ENCODE assay signal across 13 cellular contexts in the genomic region with DNA sequence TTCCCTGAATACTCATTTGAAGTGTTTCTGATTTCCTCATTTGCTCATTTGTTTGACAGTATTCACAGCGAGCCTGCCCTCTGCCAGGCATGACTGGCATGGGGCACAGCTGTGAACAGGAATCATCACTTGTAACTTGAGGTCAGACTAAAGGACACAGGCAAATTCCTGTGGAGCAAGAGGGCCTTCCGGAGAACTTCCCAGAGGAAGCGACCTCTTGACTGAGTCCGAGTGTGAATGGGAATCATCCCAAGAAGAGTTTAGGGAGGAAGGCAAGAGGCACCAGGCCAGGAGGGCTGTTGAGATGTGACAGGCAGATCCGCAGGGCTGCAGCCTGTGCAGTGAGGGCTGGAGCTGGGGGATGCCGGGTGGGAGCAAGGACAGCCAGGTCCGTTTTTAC. TPM values are rescaled to one million over a fixed set of nuclear protein-coding genes. Genes with fewer than 3 reads are reported as not detected.
DNase-seq lines count a peak whose midpoint lies in the region; ATAC-seq and TF ChIP-seq lines count a peak whose summit lies in the region.
"Had no signal": no experiment of that assay in that cellular context is flagged by ENCODE, and none has a peak within 500 bp of the region (broad histone marks: within the 10 kb centered on the region; RNA-seq: fewer than 3 reads in every experiment).

No MANE protein-coding gene starts in this region.

- H2BK15ac ChIP-seq in IMR-90 (ENCODE audit: low read depth, low read length), result peak overlapping the region; percentile 75; the same call in 2 of the 3 replicates

- peak overlapping the region; percentile 93 for H3K14ac ChIP-seq in IMR-90 (replicated peaks; ENCODE audit: low read depth, low read length)

- H3K4me1 Mint-ChIP-seq in endodermal cell (peaks cover 11% of the 10 kb centered on the region), GM23338 (peaks cover 23% of the 10 kb centered on the region)
- H3K4me1 Mint-ChIP-seq in CD8-positive, alpha-beta memory T cell, result peaks cover 10 to 31% (median 30%) of the 10 kb centered on the region in 3 donors

- no peak overlapping the region for H3K9ac ChIP-seq in IMR-90 (ENCODE audit: low read depth, low read length)
- H3K9ac ChIP-seq in smooth muscle cell (ENCODE audit: low read depth), result no peak overlapping the region
- no peak overlapping the region for H3K9ac ChIP-seq in endodermal cell (ENCODE audit: extremely low read depth, low read length, poor library complexity, severe bottlenecking)

- WGBS in IMR-90 (ENCODE audit: extremely low coverage in 2 of 2, insufficient read length in 1 of 2), 2 experiments, result 0% methylated on average over 1 of the region's 7 CpGs; no CpG with 5 or more reads in 1 of the 2 experiments
- 74% methylated on average over 7 of the region's 7 CpGs for WGBS in smooth muscle cell (ENCODE audit: low lambda C conversion rate)
- WGBS in endodermal cell (ENCODE audit: insufficient coverage in 1 of 2, insufficient read length in 1 of 2), 2 experiments, result 91 to 92% methylated on average over 7 of the region's 7 CpGs

- peaks cover 88% of the 10 kb centered on the region for H3K79me2 ChIP-seq in smooth muscle cell (ENCODE audit: low read depth)
- H3K79me2 ChIP-seq in GM23338 (replicated peaks; ENCODE audit: insufficient read depth), result peaks cover 45% of the 10 kb centered on the region

- ATAC-seq in IMR-90 (ENCODE audit: low read depth), result peak; percentile 13
- no peak for ATAC-seq in GM23338
- ATAC-seq: K562 had no signal

- H3K27me3 ChIP-seq in IMR-90 (ENCODE audit: control insufficient read depth, insufficient read depth, low read length), result no peaks in the 10 kb centered on the region
- no peaks in the 10 kb centered on the region for H3K27me3 ChIP-seq in brain microvascular endothelial cell (replicated peaks)
- H3K27me3 ChIP-seq in smooth muscle cell (ENCODE audit: low read depth), result no peaks in the 10 kb centered on the region
- no peaks in the 10 kb centered on the region for H3K27me3 ChIP-seq in endodermal cell (ENCODE audit: control insufficient read depth, insufficient read depth, low read length, poor library complexity, severe bottlenecking)
- no peaks in the 10 kb centered on the region for H3K27me3 ChIP-seq in GM23338 (ENCODE audit: insufficient read depth)
- no peaks in the 10 kb centered on the region for H3K27me3 ChIP-seq in CD8-positive, alpha-beta memory T cell (ENCODE audit: insufficient read depth, low read length, poor library complexity, severe bottlenecking)

- H3K27me3 Mint-ChIP-seq in endodermal cell (ENCODE audit: insufficient read depth) (no peaks in the 10 kb centered on the region), GM23338 (ENCODE audit: insufficient read depth, low read depth, poor library complexity) (peaks cover 4% of the 10 kb centered on the region)
- peaks cover 0 to 1% of the 10 kb centered on the region in 2 donors for H3K27me3 Mint-ChIP-seq in CD8-positive, alpha-beta memory T cell

- peak overlapping the region; percentile 13; the same call in 1 of the 2 replicates for H3K56ac ChIP-seq in IMR-90 (ENCODE audit: extremely low read depth, insufficient read depth, low read length)

- H2AFZ ChIP-seq in IMR-90 (replicated peaks; ENCODE audit: low read length, poor library complexity) (peak overlapping the region; percentile 57), smooth muscle cell (ENCODE audit: low read depth) (no peak overlapping the region), GM23338 (no peak overlapping the region)

- H3K23ac ChIP-seq in IMR-90 (ENCODE audit: low read depth, low read length), result peak overlapping the region; percentile 96

- TF ChIP-seq POLR2A in IMR-90 (IDR thresholded peaks at IDR 0.05; ENCODE audit: low read depth, low read length), result no peak

- BruUV-seq in IMR-90 (replicated peaks; lab: Mats Ljungman, UMichigan), result no TSS peak

- H3K4me3 Mint-ChIP-seq in endodermal cell, result no peak overlapping the region
- H3K4me3 Mint-ChIP-seq in GM23338, result no peak overlapping the region
- no peak overlapping the region for H3K4me3 Mint-ChIP-seq in CD8-positive, alpha-beta memory T cell

- peaks cover 24% of the 10 kb centered on the region for H3K9me1 ChIP-seq in IMR-90 (ENCODE audit: insufficient read depth, low read length)

- peak overlapping the region; percentile 88 for H4K91ac ChIP-seq in IMR-90 (ENCODE audit: insufficient read depth, low read depth, low read length)

- H3K18ac ChIP-seq in IMR-90 (ENCODE audit: low read depth, low read length), result peak overlapping the region; percentile 14; the same call in 1 of the 2 replicates

- H3K4me2 ChIP-seq in IMR-90 (ENCODE audit: low read depth, low read length) (peak overlapping the region; percentile 1; the same call in 1 of the 2 replicates), smooth muscle cell (no peak overlapping the region), GM23338 (no peak overlapping the region)

- in situ Hi-C loops in IMR-90 (cut with MboI; ENCODE audit: low sequenced_read_pairs), result loop anchor here (5.0 kb wide), 1 partner anchor 227 kb away; no protein-coding TSS in a partner anchor
- in situ Hi-C loops in brain microvascular endothelial cell (cut with HindIII; ENCODE audit: low pct_ligation_motif_present, low sequenced_read_pairs), result no loop called here

- H3K27ac ChIP-seq in IMR-90 (ENCODE audit: insufficient read depth, low read length) (peak overlapping the region; percentile 67), brain microvascular endothelial cell (peak overlapping the region; percentile 65), smooth muscle cell (ENCODE audit: low read depth) (peak overlapping the region; percentile 52), endodermal cell (ENCODE audit: low read depth, low read length) (no peak overlapping the region), GM23338 (ENCODE audit: low read depth) (no peak overlapping the region)
- H3K27ac ChIP-seq in CD8-positive, alpha-beta memory T cell (ENCODE audit: low read depth, low read length), result no peak overlapping the region
- H3K27ac ChIP-seq: SK-N-MC had no signal

- peak overlapping the region; percentile 85 for H2BK120ac ChIP-seq in IMR-90 (ENCODE audit: low read depth, low read length)

- H3K36me3 Mint-ChIP-seq in endodermal cell (ENCODE audit: low read depth) (no peaks in the 10 kb centered on the region), GM23338 (ENCODE audit: low read depth) (no peaks in the 10 kb centered on the region)
- no peaks in the 10 kb centered on the region for H3K36me3 Mint-ChIP-seq in CD8-positive, alpha-beta memory T cell

- H3K27ac Mint-ChIP-seq in endodermal cell (no peak overlapping the region), GM23338 (no peak overlapping the region)
- H3K27ac Mint-ChIP-seq in CD8-positive, alpha-beta memory T cell, result no peak overlapping the region

- H3K4me1 ChIP-seq in IMR-90 (ENCODE audit: control insufficient read depth, insufficient read depth, low read length) (peaks cover 25% of the 10 kb centered on the region), smooth muscle cell (ENCODE audit: low read depth) (peaks cover 17% of the 10 kb centered on the region), endodermal cell (ENCODE audit: control insufficient read depth, insufficient read depth, low read length) (peaks cover 3% of the 10 kb centered on the region), GM23338 (ENCODE audit: insufficient read depth) (peaks cover 16% of the 10 kb centered on the region)
- no peaks in the 10 kb centered on the region for H3K4me1 ChIP-seq in CD8-positive, alpha-beta memory T cell (ENCODE audit: insufficient read depth, low read length)

- peak overlapping the region; percentile 74 for H2BK20ac ChIP-seq in IMR-90 (ENCODE audit: low read depth, low read length)

- H3K9me2 ChIP-seq in GM23338 (ENCODE audit: insufficient read depth), result no peaks in the 10 kb centered on the region

- H3F3A ChIP-seq in smooth muscle cell (ENCODE audit: low read depth), result no peaks in the 10 kb centered on the region
- H3F3A ChIP-seq in GM23338 (replicated peaks; ENCODE audit: low read depth), result no peaks in the 10 kb centered on the region

- DNase-seq in IMR-90 (peak; percentile 48), brain microvascular endothelial cell (no peak), left kidney (ENCODE audit: low read depth, low spot score) (peak; percentile 24), smooth muscle cell (lab: John Stamatoyannopoulos, UW; ENCODE audit: unreplicated experiment) (no peak), SKM-1 treated with dmso at 0.1 percent for 144 hours (lab: John Stamatoyannopoulos, UW; ENCODE audit: unreplicated experiment) (no peak), endodermal cell (no peak), GM23338 (ENCODE audit: low spot score) (no peak)
- DNase-seq in CD8-positive, alpha-beta memory T cell, result no peak
- DNase-seq: activated CD4-positive, alpha-beta T cell treated with anti-CD3 and anti-CD28 coated beads, Interleukin-2, amount 50 U/mL, for 4 hours; DMS 273 treated with DMSO at 0.1 percent for 48 hours; small intestine had no signal

- H2AK5ac ChIP-seq in IMR-90 (ENCODE audit: low read depth, low read length), result peak overlapping the region; percentile 98

- CTCF ChIA-PET in IMR-90 (lab: Yijun Ruan, JAX), result no interaction called here
- CTCF ChIA-PET in CD8-positive, alpha-beta memory T cell (lab: Charles Lee), result no interaction called here

- POLR2A ChIA-PET in IMR-90 (lab: Charles Lee; ENCODE audit: unreplicated experiment), result no interaction called here
- POLR2A ChIA-PET in CD8-positive, alpha-beta memory T cell (lab: Charles Lee), result interaction anchor here (0.6 kb wide), 1 partner anchor 45 kb away, joined by 3 read pairs; no protein-coding TSS in a partner anchor

- H3K9me3 Mint-ChIP-seq in endodermal cell (no peaks in the 10 kb centered on the region), GM23338 (no peaks in the 10 kb centered on the region)
- H3K9me3 Mint-ChIP-seq in CD8-positive, alpha-beta memory T cell, result no peaks in the 10 kb centered on the region

- peak overlapping the region in 1 of 2 experiments; percentile 77; a peak in 1 of 4 replicates for H4K8ac ChIP-seq in IMR-90 (ENCODE audit: low read depth in 2 of 2, low read length in 2 of 2)

- H2BK5ac ChIP-seq in IMR-90 (ENCODE audit: low read depth, low read length, poor library complexity, severe bottlenecking), result peak overlapping the region; percentile 81

- no peak for TF ChIP-seq RAD21 in IMR-90 (IDR thresholded peaks at IDR 0.05; ENCODE audit: low read length)

- H3K79me1 ChIP-seq in IMR-90 (ENCODE audit: low read depth in 1 of 2, low read length in 2 of 2), result peaks cover 13 to 62% of the 10 kb centered on the region in 2 experiments

- H4K5ac ChIP-seq in IMR-90 (ENCODE audit: low read depth, low read length), result peak overlapping the region; percentile 19; the same call in 1 of the 2 replicates

- no peaks in the 10 kb centered on the region for H3K9me3 ChIP-seq in IMR-90 (ENCODE audit: control insufficient read depth, insufficient read depth, low read length)
- H3K9me3 ChIP-seq in smooth muscle cell (replicated peaks; ENCODE audit: low read depth), result no peaks in the 10 kb centered on the region
- H3K9me3 ChIP-seq in endodermal cell (ENCODE audit: control insufficient read depth, low read length), result no peaks in the 10 kb centered on the region
- no peaks in the 10 kb centered on the region for H3K9me3 ChIP-seq in CD8-positive, alpha-beta memory T cell (ENCODE audit: low read length)

- peak overlapping the region; percentile 97 for H3K4ac ChIP-seq in IMR-90 (ENCODE audit: low read depth, low read length)

- H3K4me3 ChIP-seq in IMR-90 (ENCODE audit: insufficient read depth, low read depth, low read length), result no peak overlapping the region
- H3K4me3 ChIP-seq in brain microvascular endothelial cell (ENCODE audit: low read depth, low read length), result no peak overlapping the region
- no peak overlapping the region for H3K4me3 ChIP-seq in smooth muscle cell
- no peak overlapping the region for H3K4me3 ChIP-seq in endodermal cell (ENCODE audit: low read length)
- H3K4me3 ChIP-seq in GM23338, result no peak overlapping the region
- no peak overlapping the region for H3K4me3 ChIP-seq in CD8-positive, alpha-beta memory T cell (ENCODE audit: low read length)
- H3K4me3 ChIP-seq: K562, SK-N-MC had no signal

- intact Hi-C loops in IMR-90 (cut with micrococcal nuclease), result loop anchor here (5.0 kb wide), 1 partner anchor 642 kb away; no protein-coding TSS in a partner anchor

- H4K20me1 ChIP-seq in IMR-90 (ENCODE audit: insufficient read depth, low read length) (peaks cover 17% of the 10 kb centered on the region), smooth muscle cell (ENCODE audit: low read depth) (peaks cover 11% of the 10 kb centered on the region), GM23338 (replicated peaks; ENCODE audit: insufficient read depth) (no peaks in the 10 kb centered on the region; the same call in 1 of the 2 replicates)

- no peak for TF ChIP-seq CTCF in IMR-90 (conservative IDR thresholded peaks at IDR 0.05; ENCODE audit: low read depth, low read length)
- TF ChIP-seq CTCF in brain microvascular endothelial cell (IDR thresholded peaks at IDR 0.05; ENCODE audit: low read depth, low read length, missing control alignments), result no peak
- TF ChIP-seq CTCF in smooth muscle cell (IDR thresholded peaks at IDR 0.05; ENCODE audit: borderline replicate concordance, insufficient read depth, poor library complexity, severe bottlenecking), result no peak
- no peak for TF ChIP-seq CTCF in endodermal cell (conservative IDR thresholded peaks at IDR 0.05)
- TF ChIP-seq CTCF in GM23338 (conservative IDR thresholded peaks at IDR 0.05; ENCODE audit: low read depth in 2 of 2), result no peak

- no peaks in the 10 kb centered on the region for H3K36me3 ChIP-seq in IMR-90 (ENCODE audit: control insufficient read depth, insufficient read depth, low read length)
- H3K36me3 ChIP-seq in brain microvascular endothelial cell (replicated peaks), result no peaks in the 10 kb centered on the region
- no peaks in the 10 kb centered on the region for H3K36me3 ChIP-seq in smooth muscle cell (ENCODE audit: low read depth)
- no peaks in the 10 kb centered on the region for H3K36me3 ChIP-seq in endodermal cell (ENCODE audit: control insufficient read depth, insufficient read depth, low read length)
- H3K36me3 ChIP-seq in GM23338 (ENCODE audit: insufficient read depth), result no peaks in the 10 kb centered on the region
- no peaks in the 10 kb centered on the region for H3K36me3 ChIP-seq in CD8-positive, alpha-beta memory T cell (ENCODE audit: insufficient read depth, low read length)

- peak overlapping the region; percentile 69 for H2AK9ac ChIP-seq in IMR-90 (replicated peaks; ENCODE audit: low read depth, low read length, poor library complexity)

- dilution Hi-C loops in IMR-90 (cut with HindIII; ENCODE audit: low sequenced_read_pairs, unreplicated experiment), result no loop called here

RNA-seq across cellular contexts. Expression of a gene that starts 45.4 kb away (rescaled TPM):
- total RNA-seq in IMR-90 (2012; rRNA removed), result 125 and 131 TPM in 2 replicates
- polyA plus RNA-seq in IMR-90 (2012; rRNA removed), result 51.8 and 59.1 TPM in 2 replicates
- 58.5 and 87.4 TPM in 2 replicates for polyA plus RNA-seq in IMR-90 (2012; cell fraction: cytosol; rRNA removed)
- 76.8 and 143 TPM in 2 replicates for polyA plus RNA-seq in IMR-90 (2012; cell fraction: nucleus; rRNA removed; ENCODE audit: low replicate concordance)
- total RNA-seq in smooth muscle cell, result 147 and 155 TPM in 2 replicates
- 56.9 and 63.1 TPM in 2 replicates for polyA plus RNA-seq in smooth muscle cell
- 10 to 100 TPM; 45.9 to 46.6 TPM for total RNA-seq in endodermal cell
- polyA plus RNA-seq in endodermal cell (2013, experiment 1 of 2), result 25.5 TPM
- polyA plus RNA-seq in endodermal cell (2013, experiment 2 of 2), result 27.3 TPM
- 30.9 and 36.9 TPM in 2 replicates for total RNA-seq in GM23338 (2014; rRNA removed; shearing (Covaris generic))
- 28.6 and 32.4 TPM in 2 replicates for polyA plus RNA-seq in GM23338 (2016; fragmentation: Nextera tagmentation; extraction: Ambion mirVana)
- 10 to 100 TPM; 59.4 TPM for total RNA-seq in CD8-positive, alpha-beta memory T cell
- 80.6 TPM for polyA plus RNA-seq in CD8-positive, alpha-beta memory T cell

Comparison
In these comparisons a context has a peak if more than half of its experiments do, and no peak if none do; other contexts are left out.
1. DNase-seq: peak in IMR-90 (single experiment) and left kidney (single experiment); none in brain microvascular endothelial cell (single experiment), smooth muscle cell (single experiment), SKM-1 treated with dmso at 0.1 percent for 144 hours (single experiment), endodermal cell (single experiment), GM23338 (single experiment) and CD8-positive, alpha-beta memory T cell (0 of 5).
2. H3K27ac ChIP-seq: peak in IMR-90 (single experiment), brain microvascular endothelial cell (single experiment) and smooth muscle cell (single experiment); none in endodermal cell (single experiment), GM23338 (single experiment) and CD8-positive, alpha-beta memory T cell (single experiment).